8 cellular contexts compared by ENCODE assay signal in the genomic region with DNA sequence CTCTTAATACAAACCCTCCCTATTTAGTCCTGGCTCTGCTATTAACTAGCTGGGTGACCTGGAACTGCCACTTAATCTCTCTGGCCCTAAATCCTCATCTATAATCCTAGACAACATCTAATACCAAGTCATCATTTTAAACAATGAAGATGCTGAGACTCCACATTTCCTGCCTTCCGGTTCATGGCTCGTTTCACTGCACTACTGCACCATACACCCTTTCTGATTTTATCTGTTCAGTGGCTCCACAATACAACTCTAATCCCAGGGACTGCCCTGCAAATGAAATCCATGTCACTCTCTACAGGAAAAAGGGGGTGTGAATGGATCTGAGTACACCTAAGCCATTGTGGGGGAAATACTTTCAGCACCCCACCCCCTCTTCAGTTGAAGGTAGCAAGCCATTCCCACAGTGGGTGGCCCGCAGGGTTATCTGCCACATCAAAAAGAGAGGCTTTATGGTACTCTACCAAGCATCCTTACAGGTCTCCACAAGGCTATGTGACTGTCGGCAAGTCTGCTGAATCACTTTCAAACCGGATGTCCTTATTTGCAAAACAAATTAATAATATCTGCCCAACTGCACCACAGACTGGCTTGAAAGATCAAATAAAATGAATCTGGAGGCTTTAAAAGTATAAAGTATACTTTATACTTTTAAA.
DNase-seq lines count a peak whose midpoint lies in the region; ATAC-seq and TF ChIP-seq lines count a peak whose summit lies in the region.

No MANE protein-coding gene starts in this region.

- no peak for TF ChIP-seq POLR2A in GM18505 (IDR thresholded peaks at IDR 0.05; ENCODE audit: borderline replicate concordance, extremely low read depth, insufficient read depth, insufficient read length)

- ATAC-seq in GM18505 (IDR thresholded peaks at IDR 0.05; ENCODE audit: unreplicated experiment) (peak; percentile 92), GM21526 (IDR thresholded peaks at IDR 0.05; ENCODE audit: low FRiP score, unreplicated experiment) (peak; percentile 93), HG03442 (IDR thresholded peaks at IDR 0.05; ENCODE audit: unreplicated experiment) (peak; percentile 96)

- peak overlapping the region; percentile 14 to 29 for H3K27ac ChIP-seq in esophagus (ENCODE audit: low read depth in 2 of 2, low read length in 1 of 2)

- 20 to 23% methylated on average over 5 of the region's 5 CpGs for whole genome bisulfite sequencing in esophagus, 2 donors

- peaks cover 0 to 3% of the 10 kb centered on the region in 2 donors for H3K4me1 ChIP-seq in esophagus (ENCODE audit: control insufficient read depth in 2 of 2, insufficient read depth in 2 of 2, low read length in 1 of 2)

- H3K36me3 ChIP-seq in esophagus (ENCODE audit: control insufficient read depth in 2 of 2, insufficient read depth in 2 of 2, low read length in 1 of 2): no peaks in the 10 kb centered on the region

- DNase-seq in NK-92 (lab: John Stamatoyannopoulos, UW; ENCODE audit: unreplicated experiment) (no peak), GDM1 (lab: John Stamatoyannopoulos, UW) (no peak), NCI-H1092 treated with DMSO at 0.1 percent for 48 hours (lab: John Stamatoyannopoulos, UW) (no peak)
- DNase-seq in activated CD4-positive, alpha-beta T cell treated with anti-CD3 and anti-CD28 coated beads, Interleukin-2, amount 50 U/mL, for 4 hours: no peak

- no peak overlapping the region for H3K4me3 ChIP-seq in esophagus (ENCODE audit: low read depth in 1 of 2, low read length in 2 of 2)

- H3K9me3 ChIP-seq in esophagus (ENCODE audit: control insufficient read depth in 2 of 2, insufficient read depth in 1 of 2, low read depth in 1 of 2, low read length in 1 of 2): no peaks in the 10 kb centered on the region

- H3K27me3 ChIP-seq in esophagus (ENCODE audit: control insufficient read depth in 1 of 2, insufficient read depth in 2 of 2, low read length in 2 of 2): no peaks in the 10 kb centered on the region
